8 cellular contexts compared by ENCODE assay signal in the genomic region with DNA sequence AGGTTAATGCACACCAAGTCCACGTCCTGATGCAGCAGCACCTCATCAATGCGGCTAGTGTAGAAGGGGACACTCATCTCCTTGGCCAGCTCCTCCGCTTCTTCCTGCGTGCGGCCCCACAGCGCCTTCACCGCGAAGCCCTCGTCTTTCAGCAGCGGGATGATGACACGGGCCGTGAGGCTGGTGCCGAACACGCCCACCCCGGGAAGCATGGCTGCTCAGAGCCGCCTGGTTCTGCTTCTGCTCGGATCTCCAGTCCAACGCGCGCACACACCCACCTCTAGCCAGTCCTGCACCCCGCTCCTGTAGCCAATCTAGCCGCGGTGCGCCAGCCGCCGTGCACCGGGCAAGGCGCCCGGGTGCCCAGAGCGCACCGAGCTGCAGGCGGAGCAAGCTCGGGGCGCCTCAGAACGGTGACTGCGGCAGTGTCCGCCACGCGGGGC. TPM values are rescaled to one million over a fixed set of nuclear protein-coding genes. Genes with fewer than 3 reads are reported as not detected.
A peak's percentile ranks its signal among the peaks of the same experiment; 100 is the strongest.
DNase-seq lines count a peak whose midpoint lies in the region; ATAC-seq and TF ChIP-seq lines count a peak whose summit lies in the region.

No MANE protein-coding gene starts in this region.

- peak overlapping the region; percentile 97 for H3K4me3 Mint-ChIP-seq in neural progenitor cell

- H3K79me2 ChIP-seq in PC-9 (ENCODE audit: low read depth), result peaks cover 19% of the 10 kb centered on the region; the same call in 1 of the 2 replicates
- H3K79me2 ChIP-seq in neural progenitor cell (ENCODE audit: low read depth), result peaks cover 4% of the 10 kb centered on the region

- CTCF ChIA-PET in PC-9 (lab: Charles Lee), result no interaction called here

- no TSS peak for BruUV-seq in PC-9 (replicated peaks; lab: Mats Ljungman, UMichigan)

- peak in 1 of 2 experiments; percentile 29 for DNase-seq in PC-9
- DNase-seq in activated T-helper 9 cell treated with anti-CD3 and anti-CD28 coated beads, Interleukin-2, amount 50 U/mL, for 16 hours (ENCODE audit: low read depth), result peak; percentile 50
- peak; percentile 61 to 85 for DNase-seq in foreskin fibroblast
- peak; percentile 67 for DNase-seq in neural progenitor cell (ENCODE audit: low spot score)

- H3K27me3 Mint-ChIP-seq in neural progenitor cell (ENCODE audit: insufficient read depth, low read depth), result peaks cover 28% of the 10 kb centered on the region

- H3K4me2 ChIP-seq in PC-9, result peak overlapping the region; percentile 64
- peak overlapping the region; percentile 88 for H3K4me2 ChIP-seq in neural progenitor cell

- H3K9me3 ChIP-seq in PC-9 (ENCODE audit: insufficient read depth, low read depth) (no peaks in the 10 kb centered on the region), neural progenitor cell (ENCODE audit: low read depth) (no peaks in the 10 kb centered on the region), thymus (ENCODE audit: control insufficient read depth) (no peaks in the 10 kb centered on the region)

- peaks cover 20% of the 10 kb centered on the region for H3K4me1 Mint-ChIP-seq in neural progenitor cell

- no peak overlapping the region for H3K9ac ChIP-seq in neural progenitor cell

- intact Hi-C loops in PC-9 (cut with micrococcal nuclease; ENCODE audit: unreplicated experiment), result loop anchor here (5.0 kb wide), 1 partner anchor 86 kb away; a partner anchor contains a TSS

- H3K27ac ChIP-seq in C4-2B (peak overlapping the region; percentile 89), PC-9 (no peak overlapping the region), neural progenitor cell (no peak overlapping the region), thymus (ENCODE audit: low read depth) (peak overlapping the region; percentile 64)

- no peaks in the 10 kb centered on the region for H3K36me3 Mint-ChIP-seq in neural progenitor cell

- H3K27ac Mint-ChIP-seq in neural progenitor cell, result no peak overlapping the region

- TF ChIP-seq CTCF in C4-2B (conservative IDR thresholded peaks at IDR 0.05) (no peak), PC-9 (conservative IDR thresholded peaks at IDR 0.05) (no peak), foreskin fibroblast (IDR thresholded peaks at IDR 0.05; ENCODE audit: low read depth, low read length) (no peak), neural progenitor cell (IDR thresholded peaks at IDR 0.05) (no peak)

- H3K36me3 ChIP-seq in PC-9 (ENCODE audit: low read depth), result no peaks in the 10 kb centered on the region
- no peaks in the 10 kb centered on the region for H3K36me3 ChIP-seq in neural progenitor cell
- H3K36me3 ChIP-seq in thymus (ENCODE audit: control insufficient read depth, insufficient read depth), result no peaks in the 10 kb centered on the region

- H4K20me1 ChIP-seq in PC-9 (ENCODE audit: insufficient read depth) (no peaks in the 10 kb centered on the region), neural progenitor cell (ENCODE audit: low read depth) (no peaks in the 10 kb centered on the region)

- POLR2A ChIA-PET in PC-9 (lab: Charles Lee; ENCODE audit: unreplicated experiment), result no interaction called here

- H2AFZ ChIP-seq in PC-9, result peak overlapping the region; percentile 82; the same call in 1 of the 2 replicates
- H2AFZ ChIP-seq in neural progenitor cell (replicated peaks), result peak overlapping the region; percentile 87

- no peaks in the 10 kb centered on the region for H3K9me2 ChIP-seq in PC-9 (ENCODE audit: insufficient read depth)

- H3K9me3 Mint-ChIP-seq in neural progenitor cell, result no peaks in the 10 kb centered on the region

- H3K4me1 ChIP-seq in PC-9 (replicated peaks; ENCODE audit: insufficient read depth) (peaks cover 9% of the 10 kb centered on the region; the same call in 1 of the 2 replicates), neural progenitor cell (peaks cover 9% of the 10 kb centered on the region), thymus (ENCODE audit: control insufficient read depth, insufficient read depth, low read length) (peaks cover 13% of the 10 kb centered on the region)

- peak overlapping the region; percentile 68 for H3K4me3 ChIP-seq in PC-9
- H3K4me3 ChIP-seq in foreskin fibroblast (ENCODE audit: low read depth in 1 of 2, low read length in 2 of 2), result peak overlapping the region; percentile 68 to 84
- H3K4me3 ChIP-seq in neural progenitor cell, result peak overlapping the region; percentile 66
- H3K4me3 ChIP-seq in thymus (ENCODE audit: low read length), result peak overlapping the region; percentile 66

- WGBS in thymus, result under 1% methylated on average over 39 of the region's 39 CpGs

- H3K27me3 ChIP-seq in PC-9 (ENCODE audit: insufficient read depth, low read depth) (no peaks in the 10 kb centered on the region), neural progenitor cell (peaks cover 67% of the 10 kb centered on the region), thymus (ENCODE audit: control insufficient read depth, insufficient read depth) (no peaks in the 10 kb centered on the region)

- ATAC-seq in GM19324 (IDR thresholded peaks at IDR 0.05; ENCODE audit: low FRiP score, unreplicated experiment) (peak; percentile 30), HG03432 (IDR thresholded peaks at IDR 0.05; ENCODE audit: unreplicated experiment) (peak; percentile 27)

- H3F3A ChIP-seq in PC-9 (ENCODE audit: insufficient read depth, low read depth), result no peaks in the 10 kb centered on the region
- peaks cover 32% of the 10 kb centered on the region for H3F3A ChIP-seq in neural progenitor cell (ENCODE audit: low read depth)

RNA-seq across cellular contexts. Expression of a gene that starts 0.7 kb away (rescaled TPM):
- total RNA-seq in PC-9 (2021) (0.68 and 1.2 TPM in 2 replicates), neural progenitor cell (ENCODE audit: low replicate concordance) (1.8 and 2.1 TPM in 2 replicates)
- polyA plus RNA-seq in thymus, result 8.1 TPM

Comparison
In these comparisons a context has a peak if more than half of its experiments do, and no peak if none do; other contexts are left out.
1. H3K27ac ChIP-seq: peak in C4-2B (single experiment) and thymus (single experiment); none in PC-9 (single experiment) and neural progenitor cell (single experiment).
2. Peak in every context shown above with its lines, with median percentiles within 50 percentile points of each other: H3K4me3 ChIP-seq.